ENCODE assay signal across 13 cellular contexts in genomic region chr20:2357114-2357513, GRCh38.
DNase-seq lines count a peak whose midpoint lies in the region; ATAC-seq and TF ChIP-seq lines count a peak whose summit lies in the region.
"Had no signal": no experiment of that assay in that cellular context is flagged by ENCODE, and none has a peak within 500 bp of the region (broad histone marks: within the 10 kb centered on the region; RNA-seq: fewer than 3 reads in every experiment).

No MANE protein-coding gene starts in this region.

- peaks cover 14% of the 10 kb centered on the region for H3K36me3 Mint-ChIP-seq in stimulated activated memory B cell treated with anti-CD40 and anti-IgM and Interleukin-4, amounts not matched to agents 10 μg/mL and 1 μg/mL and 100 μg/mL, for 72 hours
- H3K36me3 Mint-ChIP-seq: CD8-positive, alpha-beta T cell had no signal

- no peak overlapping the region; the same call in 1 of the 2 replicates for H3K27ac ChIP-seq in RWPE1
- H3K27ac ChIP-seq in epithelial cell of prostate, result peak overlapping the region; percentile 56
- H3K27ac ChIP-seq: BLaER1 treated with 17β-estradiol and CSF1 and Interleukin-3, amounts not matched to agents 10 nM and 100 nM; GM23248 had no signal

- H3K27ac Mint-ChIP-seq in stimulated activated memory B cell treated with anti-CD40 and anti-IgM and Interleukin-4, amounts not matched to agents 10 μg/mL and 1 μg/mL and 100 μg/mL, for 72 hours, result no peak overlapping the region
- H3K27ac Mint-ChIP-seq: B cell; CD8-positive, alpha-beta T cell had no signal

- H3K4me3 ChIP-seq in foreskin fibroblast (ENCODE audit: low read depth in 1 of 2, low read length in 2 of 2), result no peak overlapping the region
- H3K4me3 ChIP-seq: BLaER1 treated with 17β-estradiol and CSF1 and Interleukin-3, amounts not matched to agents 10 nM and 100 nM; GM23248; HAP-1 had no signal

- ATAC-seq in stimulated activated memory B cell treated with anti-CD40 and anti-IgM and Interleukin-4, amounts not matched to agents 10 μg/mL and 1 μg/mL and 100 μg/mL, for 72 hours, result peak; percentile 36
- ATAC-seq: CD8-positive, alpha-beta T cell had no signal

- peaks cover 20% of the 10 kb centered on the region for H3K9me3 Mint-ChIP-seq in stimulated activated memory B cell treated with anti-CD40 and anti-IgM and Interleukin-4, amounts not matched to agents 10 μg/mL and 1 μg/mL and 100 μg/mL, for 72 hours

- no peak overlapping the region for H3K4me3 Mint-ChIP-seq in stimulated activated memory B cell treated with anti-CD40 and anti-IgM and Interleukin-4, amounts not matched to agents 10 μg/mL and 1 μg/mL and 100 μg/mL, for 72 hours
- H3K4me3 Mint-ChIP-seq: B cell; CD8-positive, alpha-beta T cell had no signal

- no peak for TF ChIP-seq CTCF in RWPE1 (conservative IDR thresholded peaks at IDR 0.05; ENCODE audit: low read depth)
- no peak for TF ChIP-seq CTCF in foreskin fibroblast (IDR thresholded peaks at IDR 0.05; ENCODE audit: low read depth, low read length)

- POLR2A ChIA-PET in RWPE1 (lab: Yijun Ruan, JAX; ENCODE audit: low non-redundant PET), result no interaction called here

- DNase-seq in EL (peak; percentile 16), RWPE1 (ENCODE audit: low spot score) (peak; percentile 20), epithelial cell of prostate (ENCODE audit: low read depth, low spot score) (no peak), NK-92 (lab: John Stamatoyannopoulos, UW; ENCODE audit: unreplicated experiment) (no peak), foreskin fibroblast (no peak)
- DNase-seq: Calu3; CD8-positive, alpha-beta T cell; DMS79 treated with DMSO at 0.1 percent for 48 hours; GM23248 had no signal

- CTCF ChIA-PET in RWPE1 (lab: Yijun Ruan, JAX), result interaction anchor here (0.5 to 2.1 kb wide), 5 partner anchors 25 to 150 kb away, joined by 3 to 8 read pairs (median 4); no protein-coding TSS in a partner anchor

- H3K27me3 Mint-ChIP-seq in stimulated activated memory B cell treated with anti-CD40 and anti-IgM and Interleukin-4, amounts not matched to agents 10 μg/mL and 1 μg/mL and 100 μg/mL, for 72 hours, result peaks cover 10% of the 10 kb centered on the region

- peaks cover 1% of the 10 kb centered on the region for H3K4me1 Mint-ChIP-seq in stimulated activated memory B cell treated with anti-CD40 and anti-IgM and Interleukin-4, amounts not matched to agents 10 μg/mL and 1 μg/mL and 100 μg/mL, for 72 hours
- H3K4me1 Mint-ChIP-seq: B cell had no signal

Comparison
In these comparisons a context has a peak if more than half of its experiments do, and no peak if none do; other contexts are left out.
1. DNase-seq: peak in EL (single experiment) and RWPE1 (single experiment); none in epithelial cell of prostate (single experiment), NK-92 (single experiment) and foreskin fibroblast (0 of 2).